In the genomic region with DNA sequence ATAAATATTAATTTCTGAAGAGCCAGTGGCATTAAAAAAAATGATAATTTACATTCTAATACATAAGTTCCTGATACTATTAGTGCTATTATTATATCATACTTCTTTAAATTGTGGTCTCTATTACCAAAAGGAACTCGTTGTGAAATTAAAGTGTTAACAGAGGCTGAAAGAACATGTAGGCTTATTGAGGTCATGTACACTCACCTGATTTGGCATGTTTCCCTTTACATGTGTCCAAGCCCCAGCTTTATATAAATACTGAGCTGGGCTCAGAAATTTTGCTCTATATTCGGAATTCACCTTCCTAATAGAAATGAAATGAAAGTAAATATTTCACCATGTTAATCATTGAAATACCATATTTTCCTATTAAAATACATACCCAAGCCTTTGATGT, we compare ENCODE assay signal across 25 cellular contexts. TPM values are rescaled to one million over a fixed set of nuclear protein-coding genes. Genes with fewer than 3 reads are reported as not detected.
DNase-seq lines count a peak whose midpoint lies in the region; ATAC-seq, FAIRE-seq and TF ChIP-seq lines count a peak whose summit lies in the region.
"Had no signal": no experiment of that assay in that cellular context is flagged by ENCODE, and none has a peak within 500 bp of the region (broad histone marks: within the 10 kb centered on the region; RNA-seq: fewer than 3 reads in every experiment).

No MANE protein-coding gene starts in this region.

- H3K27me3 ChIP-seq in right cardiac atrium (ENCODE audit: control insufficient read depth, insufficient read depth) (no peaks in the 10 kb centered on the region), pancreas (no peaks in the 10 kb centered on the region), stomach smooth muscle (ENCODE audit: control insufficient read depth in 1 of 2, insufficient read depth in 2 of 2, low read length in 2 of 2) (no peaks in the 10 kb centered on the region)
- H3K27me3 ChIP-seq: MG63, SJCRH30 had no signal

- 76% methylated on average over 2 of the region's 2 CpGs for WGBS in right cardiac atrium
- 35 to 40% methylated on average over 2 of the region's 2 CpGs for WGBS in pancreas, 2 donors

- TF ChIP-seq CTCF in pancreas (IDR thresholded peaks at IDR 0.05), result no peak

- no peak overlapping the region for H3K4me3 Mint-ChIP-seq in activated T-helper 17 cell treated with anti-CD3 and anti-CD28 coated beads, Interleukin-2, amount 50 U/mL, for 72 hours
- H3K4me3 Mint-ChIP-seq: HFFc6 had no signal

- H3K4me1 ChIP-seq in right cardiac atrium (ENCODE audit: control insufficient read depth, insufficient read depth, low read length) (no peaks in the 10 kb centered on the region), pancreas (no peaks in the 10 kb centered on the region), stomach smooth muscle (ENCODE audit: control insufficient read depth, insufficient read depth, low read length) (peaks cover 9% of the 10 kb centered on the region)

- H3K9me3 Mint-ChIP-seq in activated T-helper 17 cell treated with anti-CD3 and anti-CD28 coated beads, Interleukin-2, amount 50 U/mL, for 72 hours, result no peaks in the 10 kb centered on the region
- H3K9me3 Mint-ChIP-seq: HFFc6 had no signal

- intact Hi-C loops in Right ventricle myocardium superior (cut with DNase I) (no loop called here), right cardiac atrium (cut with DNase I) (no loop called here), pancreas (cut with DNase I) (no loop called here), posterior vena cava (cut with DNase I) (no loop called here)

- H3K27me3 Mint-ChIP-seq in activated T-helper 17 cell treated with anti-CD3 and anti-CD28 coated beads, Interleukin-2, amount 50 U/mL, for 72 hours, result no peaks in the 10 kb centered on the region

- no peak overlapping the region for H3K9ac ChIP-seq in stomach smooth muscle (ENCODE audit: low read length in 2 of 2)

- no peak overlapping the region for H3K4me3 ChIP-seq in right cardiac atrium (ENCODE audit: low read length)
- H3K4me3 ChIP-seq in pancreas, result no peak overlapping the region
- no peak overlapping the region for H3K4me3 ChIP-seq in stomach smooth muscle (ENCODE audit: low read length in 2 of 2)
- H3K4me3 ChIP-seq: HAP-1, MG63, SJCRH30 had no signal

- peaks cover 17% of the 10 kb centered on the region for H3K36me3 Mint-ChIP-seq in activated T-helper 17 cell treated with anti-CD3 and anti-CD28 coated beads, Interleukin-2, amount 50 U/mL, for 72 hours (ENCODE audit: low read depth)

- ATAC-seq in Right ventricle myocardium superior (ENCODE audit: poor library complexity), result peak; percentile 60
- no peak for ATAC-seq in right cardiac atrium
- no peak for ATAC-seq in activated T-helper 17 cell treated with anti-CD3 and anti-CD28 coated beads, Interleukin-2, amount 50 U/mL, for 72 hours (replicated peaks)
- peak; percentile 57 to 82 (median 72) for ATAC-seq in pancreas
- ATAC-seq: PC-3 had no signal

- no peaks in the 10 kb centered on the region for H3K4me1 Mint-ChIP-seq in activated T-helper 17 cell treated with anti-CD3 and anti-CD28 coated beads, Interleukin-2, amount 50 U/mL, for 72 hours

- H3K9me3 ChIP-seq in right cardiac atrium (ENCODE audit: control insufficient read depth, low read length) (no peaks in the 10 kb centered on the region), pancreas (no peaks in the 10 kb centered on the region), stomach smooth muscle (ENCODE audit: control insufficient read depth in 2 of 2, low read length in 2 of 2) (no peaks in the 10 kb centered on the region)
- H3K9me3 ChIP-seq: HAP-1, MG63, SJCRH30 had no signal

- FAIRE-seq in pancreas (lab: Jason Lieb, UNC), result no peak
- FAIRE-seq: GM12891, HTR-8/SVneo had no signal

- H3K36me3 ChIP-seq in pancreas (no peaks in the 10 kb centered on the region), stomach smooth muscle (ENCODE audit: control insufficient read depth in 2 of 2, insufficient read depth in 2 of 2, low read length in 2 of 2) (peaks cover under 1 to 3% of the 10 kb centered on the region in 2 donors)
- H3K36me3 ChIP-seq: HAP-1 had no signal

- DNase-seq in Right ventricle myocardium superior (no peak), right cardiac atrium (no peak), pancreas (no peak), HuH-7.5 (ENCODE audit: low spot score) (no peak), posterior vena cava (ENCODE audit: low spot score) (no peak)
- no peak for DNase-seq in stimulated activated CD4-positive, alpha-beta T cell treated with anti-CD3 and anti-CD28 coated beads, Interleukin-4, amount 100 ng/mL, for 1 hour
- DNase-seq: Calu3; DMS79 treated with DMSO at 0.1 percent for 48 hours; GF-D8; GOT3; HFFc6; IMR-90; KG1; MG63; NCI-H1105 treated with DMSO at 0.1 percent for 48 hours; NCI-H1930; NCI-H446 treated with DMSO at 0.1 percent for 48 hours; NK-92 treated with Interleukin-12 subunit alpha and Interleukin-12 subunit beta, amount 100 ng/mL, for 24 hours; PC-3; SJCRH30 had no signal

- H3K27ac Mint-ChIP-seq in activated T-helper 17 cell treated with anti-CD3 and anti-CD28 coated beads, Interleukin-2, amount 50 U/mL, for 72 hours, result peak overlapping the region; percentile 39

- H3K27ac ChIP-seq in right cardiac atrium (ENCODE audit: low read length) (no peak overlapping the region), pancreas (no peak overlapping the region), stomach smooth muscle (ENCODE audit: low read length) (peak overlapping the region; percentile 90)
- H3K27ac ChIP-seq: SJCRH30 had no signal

RNA-seq across cellular contexts. Expression of a gene that starts 11.0 kb away (rescaled TPM):
- total RNA-seq in Right ventricle myocardium superior, result 7.3 TPM
- 10 to 100 TPM in 3 of 4 donors, 1 to 10 TPM in 1; 8.8 to 14.6 (median 11.8) TPM for total RNA-seq in right cardiac atrium
- 8.6 TPM for polyA plus RNA-seq in right cardiac atrium
- total RNA-seq in activated T-helper 17 cell treated with anti-CD3 and anti-CD28 coated beads, Interleukin-2, amount 50 U/mL, for 72 hours, result 10 to 100 TPM; 14.2 to 31.5 TPM
- 1 to 10 TPM; 3.4 to 9.5 (median 4.6) TPM for total RNA-seq in pancreas
- 10 to 100 TPM in 1 of 2 donors, 1 to 10 TPM in 1; 5.8 to 10.4 TPM for polyA plus RNA-seq in pancreas
- 10 to 100 TPM; 11.2 to 12.6 TPM for total RNA-seq in posterior vena cava

Comparison
In these comparisons a context has a peak if more than half of its experiments do, and no peak if none do; other contexts are left out.
1. ATAC-seq: peak in Right ventricle myocardium superior (single experiment) and pancreas (4 of 4); none in right cardiac atrium (0 of 2) and activated T-helper 17 cell treated with anti-CD3 and anti-CD28 coated beads, Interleukin-2, amount 50 U/mL, for 72 hours (single experiment).